In the genomic region with DNA sequence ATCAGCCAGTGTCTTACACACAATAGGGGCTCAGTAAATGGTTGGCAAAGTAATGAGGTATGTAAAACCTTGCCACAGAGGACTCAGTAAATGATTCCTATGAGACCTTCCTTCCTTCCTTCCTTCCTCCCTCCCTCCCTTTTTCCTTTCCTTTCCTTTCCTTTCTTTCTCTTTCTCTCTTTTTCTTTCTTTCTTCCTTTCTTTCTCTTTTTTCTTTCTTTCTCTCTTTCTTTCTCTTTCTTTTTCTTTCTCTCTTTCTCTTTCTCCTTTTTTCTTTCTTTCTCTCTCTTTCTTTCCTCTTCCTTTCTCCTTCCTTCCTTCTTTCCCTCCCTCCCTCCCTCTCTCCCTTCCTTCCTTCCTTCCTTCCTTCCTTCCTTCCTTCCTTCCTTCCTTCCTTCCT, we compare ENCODE assay signal across 25 cellular contexts. TPM values are rescaled to one million over a fixed set of nuclear protein-coding genes. Genes with fewer than 3 reads are reported as not detected.
"Had no signal": no experiment of that assay in that cellular context is flagged by ENCODE, and none has a peak within 500 bp of the region (broad histone marks: within the 10 kb centered on the region; RNA-seq: fewer than 3 reads in every experiment).

No MANE protein-coding gene starts in this region.

- FAIRE-seq: RCC 7860 had no signal

- H3K4me3 ChIP-seq: SJSA1 had no signal

- H3K9ac ChIP-seq: KMS-11 had no signal

- DNase-seq: IMR-90, Kasumi-1, MV-4-11, NCI-H1048, NCI-H1105, NCI-H1417, NCI-H1436 treated with DMSO at 0.1 percent for 48 hours, NCI-H1694, NCI-H187 treated with DMSO at 0.1 percent for 48 hours, NCI-H2029 treated with DMSO at 0.1 percent for 48 hours, NCI-H2171, NCI-H226, NCI-H446, NCI-H510A, NCI-H524 treated with DMSO at 0.1 percent for 48 hours, NCI-H69, NCI-H774, Right ventricle myocardium superior, RPMI8226, SIG-M5, T-helper 1 cell had no signal

- H3K9me3 ChIP-seq: SJSA1 had no signal

- H3K4me2 ChIP-seq: KMS-11 had no signal

- H3K4me1 ChIP-seq: SJSA1 had no signal

- H3K27me3 ChIP-seq: SJSA1 had no signal

- H3K36me3 ChIP-seq: SJSA1 had no signal

- H3K27ac ChIP-seq: KMS-11, SJSA1 had no signal

RNA-seq across cellular contexts. Expression of a gene that starts 7.5 kb away (rescaled TPM):
- total RNA-seq: HT-29, IMR-90, Right ventricle myocardium superior, SJSA1 had no signal
- polyA plus RNA-seq: IMR-90 had no signal
